8 cellular contexts compared by ENCODE assay signal in the genomic region with DNA sequence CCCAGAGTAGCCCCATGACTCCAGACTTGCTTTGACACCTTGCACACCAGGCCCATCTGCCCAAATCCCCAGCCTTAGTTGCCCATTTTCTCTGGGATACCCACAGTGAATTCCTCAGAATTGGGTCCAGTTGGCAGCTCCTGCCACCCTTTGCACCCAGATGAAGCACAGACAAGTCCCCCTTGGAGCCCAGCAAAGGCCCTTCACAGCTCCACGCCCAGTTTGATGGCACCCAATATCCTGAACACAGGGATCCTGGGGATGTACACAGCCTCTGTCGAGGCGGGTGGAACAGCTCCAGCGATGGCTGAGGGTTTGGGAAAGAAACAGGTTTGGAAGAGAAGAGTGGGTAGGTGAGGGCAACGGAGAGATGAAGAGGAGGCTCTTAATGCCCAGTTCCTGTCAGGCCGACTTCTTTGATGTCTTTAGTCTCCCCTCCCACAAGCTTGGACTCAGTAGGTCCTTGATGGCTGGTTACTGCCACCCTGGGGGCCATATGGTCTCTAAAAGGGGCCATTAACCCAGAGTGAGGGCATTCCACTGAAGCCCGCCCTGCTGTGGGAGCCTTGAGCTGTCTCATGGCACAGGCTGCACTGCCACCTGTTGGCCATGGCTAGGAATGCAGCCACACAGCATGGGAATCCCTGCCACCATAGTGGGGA.
DNase-seq lines count a peak whose midpoint lies in the region; ATAC-seq and TF ChIP-seq lines count a peak whose summit lies in the region.

No MANE protein-coding gene starts in this region.

- no peaks in the 10 kb centered on the region for H3K9me3 ChIP-seq in HEK293 (ENCODE audit: control insufficient read depth, insufficient read depth, low read depth, low read length)

- CTCF ChIA-PET in HEK293 (lab: Yijun Ruan, JAX) = interaction anchor here (0.5 to 4.4 kb wide), 58 partner anchors 8 to 1886 kb away, joined by 3 to 85 read pairs (median 4); partner anchors contain the start of genes ARMH1, RNU5D-1 and TMEM53

- H3K27ac ChIP-seq in HEK293 (ENCODE audit: extremely low read depth, low read depth, low read length) (no peak overlapping the region), caudate nucleus (ENCODE audit: low read depth, low read length) (peak overlapping the region; percentile 52)

- peaks cover 0 to 54% of the 10 kb centered on the region in 2 experiments; a peak in 1 of 3 replicates for H3K36me3 ChIP-seq in HEK293 (ENCODE audit: control insufficient read depth in 2 of 2, insufficient read depth in 1 of 2, low read length in 2 of 2)

- POLR2A ChIA-PET in HEK293 (lab: Yijun Ruan, JAX) = interaction anchor here (0.5 to 3.1 kb wide), 9 partner anchors 10 to 560 kb away, joined by 3 to 21 read pairs (median 3); partner anchors contain the start of genes ARMH1 and TMEM53

- peak; percentile 87 to 95 for ATAC-seq in activated CD4-positive, CD25-positive, alpha-beta regulatory T cell treated with anti-CD3 and anti-CD28 coated beads, Interleukin-2, amount 50 U/mL, for 24 hours
- no peak for ATAC-seq in GM18505 (IDR thresholded peaks at IDR 0.05; ENCODE audit: unreplicated experiment)

- TF ChIP-seq CTCF in HEK293 (tag by site-specific recombination; IDR thresholded peaks at IDR 0.05) = peak; percentile 93

- H3K4me1 ChIP-seq in HEK293 (ENCODE audit: control insufficient read depth, insufficient read depth, low read length) = no peaks in the 10 kb centered on the region

- no peak for TF ChIP-seq POLR2A in GM18505 (IDR thresholded peaks at IDR 0.05; ENCODE audit: borderline replicate concordance, extremely low read depth, insufficient read depth, insufficient read length)

- DNase-seq in DMS79 treated with DMSO at 0.1 percent for 48 hours (lab: John Stamatoyannopoulos, UW) (peak; percentile 54), NCI-H2196 (lab: John Stamatoyannopoulos, UW; ENCODE audit: unreplicated experiment) (peak; percentile 76), caudate nucleus (lab: John Stamatoyannopoulos, UW) (peak in 60 of 61 donors; percentile 25 to 93 (median 71)), kidney glomerular epithelial cell (lab: John Stamatoyannopoulos, UW) (peak; percentile 32)
- peak; percentile 69 to 72 for DNase-seq in stimulated activated CD4-positive, alpha-beta T cell treated with anti-CD3 and anti-CD28 coated beads, Interleukin-4, amount 100 ng/mL, for 4 hours

- H3K4me3 ChIP-seq in HEK293 (ENCODE audit: low read depth, low read length) = no peak overlapping the region

TF ChIP-seq in HEK293, 187 proteins besides CTCF, POLR2A, EP300 and RAD21 (continues in another document):
- 0 out of 2 replicates have a peak, but pooled peaks have one; percentile 35 for TF ChIP-seq YY2 (tag by site-specific recombination; IDR thresholded peaks at IDR 0.05)
- TF ChIP-seq KLF17 (tag by site-specific recombination; IDR thresholded peaks at IDR 0.05) = peak; percentile 46; the same call in 1 of the 2 replicates
- peak; percentile 28; the same call in 1 of the 2 replicates for TF ChIP-seq ZNF501 (tag by site-specific recombination; IDR thresholded peaks at IDR 0.05)
- TF ChIP-seq TSHZ1 (tag by site-specific recombination; IDR thresholded peaks at IDR 0.05; ENCODE audit: borderline replicate concordance) = no peak
- 0 out of 2 replicates have a peak, but pooled peaks have one; percentile 38 for TF ChIP-seq SP7 (tag by site-specific recombination; IDR thresholded peaks at IDR 0.05)
- TF ChIP-seq ZNF366 (tag by site-specific recombination; conservative IDR thresholded peaks at IDR 0.05) = peak; percentile 58; the same call in 1 of the 2 replicates
- peak; percentile 87 for TF ChIP-seq SCRT2 (tag by site-specific recombination; IDR thresholded peaks at IDR 0.05)
- TF ChIP-seq ZNF654 (tag by site-specific recombination; IDR thresholded peaks at IDR 0.05; ENCODE audit: low read depth) = peak; percentile 88
- TF ChIP-seq ZNF10 (tag by site-specific recombination; IDR thresholded peaks at IDR 0.05) = no peak
- no peak for TF ChIP-seq ZNF473 (tag by site-specific recombination; IDR thresholded peaks at IDR 0.05)
- no peak for TF ChIP-seq ZNF792 (tag by site-specific recombination; IDR thresholded peaks at IDR 0.05)
- TF ChIP-seq ZNF76 (tag by site-specific recombination; IDR thresholded peaks at IDR 0.05; ENCODE audit: borderline replicate concordance, low read depth) = peak; percentile 18; the same call in 1 of the 2 replicates
- peak; percentile 99 for TF ChIP-seq ZSCAN30 (tag by site-specific recombination; IDR thresholded peaks at IDR 0.05)
- no peak for TF ChIP-seq PRDM2 (tag by site-specific recombination; IDR thresholded peaks at IDR 0.05; ENCODE audit: borderline replicate concordance)
